18 cellular contexts compared by ENCODE assay signal in the genomic region with DNA sequence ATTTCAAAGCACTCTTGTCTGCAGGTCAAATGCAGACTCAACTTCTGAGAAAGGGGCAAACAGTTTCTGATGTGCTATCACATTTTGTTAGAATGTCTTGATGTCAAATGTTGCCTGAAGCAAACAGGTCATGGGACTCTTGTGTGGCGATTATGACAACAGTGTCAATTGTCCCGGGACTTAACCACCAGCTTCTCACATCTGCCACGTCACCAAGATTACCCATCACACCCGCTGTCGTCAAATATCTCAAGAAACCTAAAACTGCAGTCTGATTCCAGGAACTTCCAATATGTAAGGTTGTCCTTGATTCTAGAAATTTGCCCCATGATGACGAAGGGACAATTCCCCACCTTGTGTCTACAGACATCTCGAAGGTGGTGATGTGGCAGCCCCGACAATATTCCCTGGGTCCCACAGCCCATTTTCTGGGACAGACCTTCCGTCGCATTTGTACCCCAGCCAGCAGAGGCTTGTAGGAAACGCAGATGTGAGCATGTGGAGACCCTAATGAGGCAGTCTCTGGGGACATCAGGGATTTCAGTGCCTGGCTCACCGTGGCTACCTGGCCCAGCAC. TPM values are rescaled to one million over a fixed set of nuclear protein-coding genes. Genes with fewer than 3 reads are reported as not detected.
DNase-seq lines count a peak whose midpoint lies in the region; TF ChIP-seq lines count a peak whose summit lies in the region.
"Had no signal": no experiment of that assay in that cellular context is flagged by ENCODE, and none has a peak within 500 bp of the region (broad histone marks: within the 10 kb centered on the region; RNA-seq: fewer than 3 reads in every experiment).

No MANE protein-coding gene starts in this region.

- no peak overlapping the region for H2AFZ ChIP-seq in neuronal stem cell (ENCODE audit: low read length)

- H2BK120ac ChIP-seq in neuronal stem cell (ENCODE audit: low read depth, low read length), result no peak overlapping the region

- H3K4me1 ChIP-seq in neuronal stem cell (ENCODE audit: control insufficient read depth in 2 of 2, insufficient read depth in 1 of 2, low read depth in 1 of 2, low read length in 2 of 2), result peaks cover 10 to 39% of the 10 kb centered on the region in 2 donors
- H3K4me1 ChIP-seq: HAP-1 had no signal

- H3K4me3 Mint-ChIP-seq in CD14-positive monocyte, result no peak overlapping the region

- no peaks in the 10 kb centered on the region for H3K27me3 ChIP-seq in HL-60 (ENCODE audit: insufficient read depth, poor library complexity, severe bottlenecking)
- peaks cover 0 to 29% (median 0%) of the 10 kb centered on the region in 3 experiments for H3K27me3 ChIP-seq in neuronal stem cell (ENCODE audit: control insufficient read depth in 3 of 3, insufficient read depth in 3 of 3, low read depth in 1 of 3, low read length in 3 of 3)
- H3K27me3 ChIP-seq: SJCRH30 had no signal

- peaks cover 26% of the 10 kb centered on the region for H3K4me1 Mint-ChIP-seq in CD14-positive monocyte

- no peak overlapping the region for H3K14ac ChIP-seq in neuronal stem cell (ENCODE audit: low read length)

- peak overlapping the region in 2 of 7 donors; percentile 6 to 38 for H3K27ac Mint-ChIP-seq in CD14-positive monocyte

- intact Hi-C loops in CD14-positive monocyte (cut with micrococcal nuclease), result no loop called here

- H3K9me3 Mint-ChIP-seq in CD14-positive monocyte, result peaks cover 0 to 2% (median 0%) of the 10 kb centered on the region in 7 donors

- peak overlapping the region; percentile 38 for H3K9ac ChIP-seq in neuronal stem cell (ENCODE audit: low read depth, low read length, poor library complexity)

- H3K9me3 ChIP-seq in neuronal stem cell (replicated peaks in 1 of 2; ENCODE audit: control insufficient read depth in 2 of 2, insufficient read depth in 1 of 2, low read depth in 1 of 2, low read length in 2 of 2), result no peaks in the 10 kb centered on the region
- H3K9me3 ChIP-seq: Caco-2, HAP-1, SJCRH30 had no signal

- H3K79me1 ChIP-seq in neuronal stem cell (ENCODE audit: low read depth, low read length), result no peaks in the 10 kb centered on the region

- TF ChIP-seq CTCF in CD14-positive monocyte (IDR thresholded peaks at IDR 0.05) (no peak), HL-60 (IDR thresholded peaks at IDR 0.05; ENCODE audit: insufficient read depth, low read length) (no peak), VCaP (conservative IDR thresholded peaks at IDR 0.05) (no peak)

- no peak overlapping the region for H2BK12ac ChIP-seq in neuronal stem cell (ENCODE audit: low read length)

- peak overlapping the region; percentile 7 for H2BK5ac ChIP-seq in neuronal stem cell (ENCODE audit: low read length)

- peak overlapping the region; percentile 86 for H3K27ac ChIP-seq in HL-60 (replicated peaks)
- peak overlapping the region; percentile 70; the same call in 1 of the 2 replicates for H3K27ac ChIP-seq in VCaP
- no peak overlapping the region for H3K27ac ChIP-seq in neuronal stem cell (replicated peaks; ENCODE audit: low read length)
- H3K27ac ChIP-seq: C4-2B, SJCRH30 had no signal

- no peak overlapping the region for H4K91ac ChIP-seq in neuronal stem cell (ENCODE audit: low read depth, low read length, poor library complexity)

- H4K8ac ChIP-seq in neuronal stem cell (ENCODE audit: low read depth, low read length), result no peak overlapping the region

- no peak overlapping the region for H3K4me3 ChIP-seq in HL-60 (replicated peaks; ENCODE audit: insufficient read depth, low read length)
- no peak overlapping the region for H3K4me3 ChIP-seq in neuronal stem cell (ENCODE audit: low read length in 2 of 2)
- H3K4me3 ChIP-seq: HAP-1, SJCRH30 had no signal

- H3K4ac ChIP-seq in neuronal stem cell (ENCODE audit: low read length), result no peak overlapping the region

- H3K36me3 Mint-ChIP-seq in CD14-positive monocyte, result no peaks in the 10 kb centered on the region

- no peak overlapping the region for H3K23ac ChIP-seq in neuronal stem cell (ENCODE audit: low read depth, low read length, poor library complexity)

- no peak overlapping the region for H3K18ac ChIP-seq in neuronal stem cell (ENCODE audit: low read length)

- peaks cover 0 to 7% (median 4%) of the 10 kb centered on the region in 3 donors for H3K27me3 Mint-ChIP-seq in CD14-positive monocyte (ENCODE audit: low read depth in 3 of 3)

- H3K36me3 ChIP-seq in neuronal stem cell (replicated peaks in 1 of 2; ENCODE audit: control insufficient read depth in 2 of 2, insufficient read depth in 2 of 2, low read length in 2 of 2), result no peaks in the 10 kb centered on the region
- H3K36me3 ChIP-seq: HAP-1, SJCRH30 had no signal

- WGBS in neuronal stem cell (ENCODE audit: extremely low coverage in 2 of 2, insufficient read length in 2 of 2, insufficient replicate concordance in 1 of 2), 2 donors, result no CpG with 5 or more reads among the region's 12 CpGs

- no peak overlapping the region for H2BK15ac ChIP-seq in neuronal stem cell (ENCODE audit: low read length)

- H2AK5ac ChIP-seq in neuronal stem cell (ENCODE audit: low read depth, low read length), result no peak overlapping the region

- DNase-seq in CD14-positive monocyte (ENCODE audit: low spot score) (peak; percentile 30), HL-60 (ENCODE audit: low read depth in 1 of 2, low spot score in 1 of 2) (no peak), neuronal stem cell (ENCODE audit: low spot score) (no peak), HuH-7 (ENCODE audit: low spot score) (no peak), cerebellar cortex (ENCODE audit: low spot score) (no peak), AML-193 (lab: John Stamatoyannopoulos, UW) (no peak), OCI-M2 (lab: John Stamatoyannopoulos, UW; ENCODE audit: unreplicated experiment) (no peak)
- DNase-seq: NCI-H1436 treated with DMSO at 0.1 percent for 48 hours, NCI-H2081 treated with DMSO at 0.1 percent for 48 hours, NCI-H446, NCI-H748 treated with DMSO at 0.1 percent for 48 hours, SJCRH30, SW 1271 had no signal

- H3K4me2 ChIP-seq in neuronal stem cell (ENCODE audit: insufficient read depth, low read length, poor library complexity, severe bottlenecking), result no peak overlapping the region

RNA-seq across cellular contexts. Expression of gene LRTM2, which starts 21.3 kb away (rescaled TPM):
- not detected for polyA plus RNA-seq in CD14-positive monocyte
- 0.03 TPM for polyA plus RNA-seq in neuronal stem cell (2013, experiment 1 of 2)
- polyA plus RNA-seq in neuronal stem cell (2013, experiment 2 of 2), result 0.03 TPM
- polyA plus RNA-seq: AG04450 had no signal
